ENCODE assay signal across 11 cellular contexts in genomic region chr1:185238447-185238846, GRCh38.
DNase-seq lines count a peak whose midpoint lies in the region; ATAC-seq, FAIRE-seq and TF ChIP-seq lines count a peak whose summit lies in the region.
"Had no signal": no experiment of that assay in that cellular context is flagged by ENCODE, and none has a peak within 500 bp of the region (broad histone marks: within the 10 kb centered on the region; RNA-seq: fewer than 3 reads in every experiment).

No MANE protein-coding gene starts in this region.

- intact Hi-C loops in CD4-positive, alpha-beta memory T cell (cut with micrococcal nuclease) = loop anchor here (1.0 to 2.0 kb wide), 8 partner anchors 43 to 457 kb away; partner anchors contain the start of genes IVNS1ABP and TRMT1L

- CTCF ChIA-PET in CD4-positive, alpha-beta memory T cell (lab: Charles Lee; ENCODE audit: partially characterized antibody) = interaction anchor here (0.7 to 4.3 kb wide), 31 partner anchors 10 to 457 kb away, joined by 3 to 81 read pairs (median 5); partner anchors contain the start of gene IVNS1ABP

- in situ Hi-C loops in astrocyte of the cerebellum (cut with HindIII; ENCODE audit: low sequenced_read_pairs) = no loop called here

- DNase-seq in CD4-positive, alpha-beta memory T cell = peak in 4 of 5 donors; percentile 29 to 44 (median 35)
- DNase-seq in HTR-8/SVneo (ENCODE audit: insufficient read length, low spot score) (peak; percentile 10), astrocyte of the cerebellum (ENCODE audit: low read depth) (no peak), lung microvascular endothelial cell (ENCODE audit: low read depth in 2 of 2) (peak; percentile 43 to 49), globus pallidus (ENCODE audit: low spot score) (no peak)
- DNase-seq: activated B cell treated with CpG ODN at 0.5 μM for 24 hours had no signal

- H3K4me1 Mint-ChIP-seq in CD4-positive, alpha-beta memory T cell = peaks cover 17 to 35% (median 27%) of the 10 kb centered on the region in 4 donors
- H3K4me1 Mint-ChIP-seq: activated B cell treated with CpG ODN at 0.5 μM for 24 hours had no signal

- no peaks in the 10 kb centered on the region for H3K9me3 ChIP-seq in CD4-positive, alpha-beta memory T cell (ENCODE audit: control insufficient read depth in 1 of 2, low read length in 2 of 2)

- no peak overlapping the region for H3K4me3 ChIP-seq in CD4-positive, alpha-beta memory T cell (ENCODE audit: low read length in 2 of 2)
- no peak overlapping the region for H3K4me3 ChIP-seq in astrocyte of the cerebellum (ENCODE audit: low read depth, low read length)

- FAIRE-seq in HTR-8/SVneo (lab: Jason Lieb, UNC) = no peak
- FAIRE-seq: endothelial cell of umbilical vein had no signal

- peak overlapping the region in 4 of 8 donors; percentile 4 to 60 (median 32) for H3K4me3 Mint-ChIP-seq in CD4-positive, alpha-beta memory T cell
- H3K4me3 Mint-ChIP-seq: activated B cell treated with CpG ODN at 0.5 μM for 24 hours, IgD-negative memory B cell had no signal

- no peaks in the 10 kb centered on the region for H3K27me3 ChIP-seq in CD4-positive, alpha-beta memory T cell (ENCODE audit: insufficient read depth, low read length)

- peaks cover 25% of the 10 kb centered on the region for H3K4me1 ChIP-seq in CD4-positive, alpha-beta memory T cell (ENCODE audit: insufficient read depth, low read length)

- peak overlapping the region in 2 of 7 donors; percentile 23 to 70 for H3K27ac Mint-ChIP-seq in CD4-positive, alpha-beta memory T cell
- H3K27ac Mint-ChIP-seq: activated B cell treated with CpG ODN at 0.5 μM for 24 hours, IgD-negative memory B cell had no signal

- peaks cover 0 to 8% (median 0%) of the 10 kb centered on the region in 8 donors for H3K9me3 Mint-ChIP-seq in CD4-positive, alpha-beta memory T cell

- ATAC-seq in HG02623 (IDR thresholded peaks at IDR 0.05; ENCODE audit: unreplicated experiment) (no peak), HG03460 (IDR thresholded peaks at IDR 0.05; ENCODE audit: unreplicated experiment) (no peak), HG02870 (IDR thresholded peaks at IDR 0.05; ENCODE audit: unreplicated experiment) (no peak)

- H3K27ac ChIP-seq in CD4-positive, alpha-beta memory T cell (ENCODE audit: low read depth, low read length) = no peak overlapping the region

- no peaks in the 10 kb centered on the region for H3K27me3 Mint-ChIP-seq in CD4-positive, alpha-beta memory T cell
- H3K27me3 Mint-ChIP-seq: activated B cell treated with CpG ODN at 0.5 μM for 24 hours, IgD-negative memory B cell had no signal

- H3K36me3 Mint-ChIP-seq in CD4-positive, alpha-beta memory T cell = peaks cover 3 to 7% of the 10 kb centered on the region in 2 donors

- no peaks in the 10 kb centered on the region for H3K36me3 ChIP-seq in CD4-positive, alpha-beta memory T cell (ENCODE audit: insufficient read depth, low read length)

- POLR2A ChIA-PET in CD4-positive, alpha-beta memory T cell (lab: Charles Lee; ENCODE audit: partially characterized antibody) = interaction anchor here (0.6 to 5.2 kb wide), 14 partner anchors 11 to 442 kb away, joined by 3 to 109 read pairs (median 6); partner anchors contain the start of gene IVNS1ABP

- peak; percentile 27 for TF ChIP-seq CTCF in astrocyte of the cerebellum (IDR thresholded peaks at IDR 0.05; ENCODE audit: low read depth, low read length, missing control alignments)

Comparison
In these comparisons a context has a peak if more than half of its experiments do, and no peak if none do; other contexts are left out.
1. DNase-seq: peak in CD4-positive, alpha-beta memory T cell (4 of 5), HTR-8/SVneo (single experiment) and lung microvascular endothelial cell (2 of 2); none in astrocyte of the cerebellum (single experiment) and globus pallidus (single experiment).